In the genomic region with DNA sequence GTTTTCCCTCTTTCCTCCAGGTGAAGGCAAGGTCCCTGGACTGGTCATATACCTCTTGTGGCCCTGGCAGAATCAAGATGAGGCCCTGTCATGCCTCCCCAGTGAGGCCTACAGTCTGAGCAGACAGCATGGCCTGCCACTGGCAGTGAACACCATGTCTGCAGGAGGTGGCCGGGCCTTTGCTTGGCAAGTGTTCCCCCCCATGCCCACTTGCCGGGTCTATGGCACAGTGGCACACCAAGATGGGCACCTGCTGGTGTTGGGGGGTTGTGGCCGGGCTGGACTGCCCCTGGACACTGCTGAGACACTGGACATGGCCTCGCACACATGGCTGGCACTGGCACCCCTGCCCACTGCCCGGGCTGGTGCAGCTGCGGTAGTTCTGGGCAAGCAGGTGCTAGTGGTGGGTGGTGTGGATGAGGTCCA, we compare ENCODE assay signal across 11 cellular contexts. TPM values are rescaled to one million over a fixed set of nuclear protein-coding genes. Genes with fewer than 3 reads are reported as not detected.
A peak's percentile ranks its signal among the peaks of the same experiment; 100 is the strongest.
DNase-seq lines count a peak whose midpoint lies in the region; ATAC-seq and TF ChIP-seq lines count a peak whose summit lies in the region.
"Had no signal": no experiment of that assay in that cellular context is flagged by ENCODE, and none has a peak within 500 bp of the region (broad histone marks: within the 10 kb centered on the region; RNA-seq: fewer than 3 reads in every experiment).

No MANE protein-coding gene starts in this region.

- H3F3A ChIP-seq in SK-N-SH (replicated peaks; ENCODE audit: insufficient read depth) = no peaks in the 10 kb centered on the region

- TF ChIP-seq RAD21 in SK-N-SH (IDR thresholded peaks at IDR 0.05; ENCODE audit: low read length) = no peak

- H3K4me1 ChIP-seq in SK-N-SH (ENCODE audit: control insufficient read depth in 1 of 2, insufficient read depth in 2 of 2, low read depth in 1 of 2, low read length in 1 of 2) (peaks cover 11 to 51% of the 10 kb centered on the region in 2 experiments), muscle layer of colon (ENCODE audit: insufficient read depth, low read length) (peaks cover 32% of the 10 kb centered on the region), tibial nerve (peaks cover 0 to 46% (median 29%) of the 10 kb centered on the region in 4 donors)

- H3K36me3 ChIP-seq in SK-N-SH (replicated peaks in 1 of 2; ENCODE audit: control insufficient read depth in 1 of 2, insufficient read depth in 2 of 2, low read length in 1 of 2) (peaks cover 0 to 21% of the 10 kb centered on the region in 2 experiments), muscle layer of colon (ENCODE audit: insufficient read depth, low read length) (peaks cover 28% of the 10 kb centered on the region), tibial nerve (peaks cover 0 to 32% (median 0%) of the 10 kb centered on the region in 3 donors)

- TF ChIP-seq POLR2A in tibial nerve (IDR thresholded peaks at IDR 0.05) = no peak

- TF ChIP-seq CTCF in SK-N-SH (IDR thresholded peaks at IDR 0.05) (no peak), dorsolateral prefrontal cortex (IDR thresholded peaks at IDR 0.05 in 54 of 56, conservative IDR thresholded peaks at IDR 0.05 in 2 of 56; ENCODE audit: low read depth in 1 of 56, partially characterized antibody in 56 of 56) (no peak), tibial nerve (IDR thresholded peaks at IDR 0.05) (no peak)

- peak overlapping the region; percentile 71; the same call in 1 of the 2 replicates for H3K9ac ChIP-seq in SK-N-SH
- H3K9ac ChIP-seq in muscle layer of colon (ENCODE audit: low read length) = peak overlapping the region; percentile 85

- TF ChIP-seq EP300 in SK-N-SH (IDR thresholded peaks at IDR 0.05; ENCODE audit: borderline replicate concordance in 1 of 2, low read depth in 1 of 2, low read length in 1 of 2) (no peak), tibial nerve (IDR thresholded peaks at IDR 0.05) (no peak)

- CTCF ChIA-PET in SK-N-SH (lab: Yijun Ruan, JAX) = interaction anchor here (0.7 to 3.5 kb wide), 4 partner anchors 105 to 1392 kb away, joined by 3 to 26 read pairs (median 3); a partner anchor contains a TSS

- in situ Hi-C loops in ACHN (cut with HindIII; ENCODE audit: low pct_ligation_motif_present, low pct_unique_long_range_greater_than_20kb, low sequenced_read_pairs) = no loop called here

- peak overlapping the region; percentile 81 to 90; a peak in 3 of 4 replicates for H3K4me3 ChIP-seq in SK-N-SH (ENCODE audit: low read depth in 2 of 2, low read length in 1 of 2)
- peak overlapping the region in 57 of 59 donors; percentile 24 to 83 (median 72) for H3K4me3 ChIP-seq in dorsolateral prefrontal cortex
- peak overlapping the region; percentile 84 to 90 for H3K4me3 ChIP-seq in muscle layer of colon (ENCODE audit: low read depth in 1 of 2, low read length in 2 of 2)
- peak overlapping the region; percentile 54 to 89 (median 66) for H3K4me3 ChIP-seq in tibial nerve

- H3K9me3 ChIP-seq in SK-N-SH (no peaks in the 10 kb centered on the region), muscle layer of colon (ENCODE audit: low read length) (no peaks in the 10 kb centered on the region), tibial nerve (no peaks in the 10 kb centered on the region)

- H3K27me3 ChIP-seq in SK-N-SH (ENCODE audit: insufficient read depth) (no peaks in the 10 kb centered on the region), dorsolateral prefrontal cortex (peaks cover 0 to 33% (median 0%) of the 10 kb centered on the region in 45 donors), muscle layer of colon (ENCODE audit: control insufficient read depth in 1 of 2, insufficient read depth in 2 of 2, low read length in 2 of 2) (no peaks in the 10 kb centered on the region), tibial nerve (no peaks in the 10 kb centered on the region)

- H3K9me2 ChIP-seq in SK-N-SH = no peaks in the 10 kb centered on the region

- H4K20me1 ChIP-seq in SK-N-SH (ENCODE audit: insufficient read depth) = no peaks in the 10 kb centered on the region

- no peak overlapping the region for H2AFZ ChIP-seq in SK-N-SH (ENCODE audit: low read depth)

- peaks cover 25% of the 10 kb centered on the region for H3K79me2 ChIP-seq in SK-N-SH (ENCODE audit: insufficient read depth)

- POLR2A ChIA-PET in SK-N-SH (lab: Yijun Ruan, JAX) = interaction anchor here (0.6 to 2.8 kb wide), 3 partner anchors 39 to 104 kb away, joined by 3 to 13 read pairs (median 11); a partner anchor contains a TSS

- peak overlapping the region; percentile 70 to 99; a peak in 3 of 4 replicates for H3K27ac ChIP-seq in SK-N-SH (ENCODE audit: low read depth in 2 of 2, low read length in 1 of 2)
- H3K27ac ChIP-seq in dorsolateral prefrontal cortex = peak overlapping the region in 53 of 59 donors; percentile 11 to 90 (median 75)
- peak overlapping the region; percentile 84 for H3K27ac ChIP-seq in muscle layer of colon (ENCODE audit: low read depth, low read length)
- H3K27ac ChIP-seq in tibial nerve = peak overlapping the region in 3 of 4 donors; percentile 71 to 91 (median 91)

- DNase-seq in SK-N-SH (no peak), dorsolateral prefrontal cortex (peak in 2 of 10 donors; percentile 7 to 17), tibial nerve (ENCODE audit: low spot score in 2 of 2) (no peak), ACHN (no peak), DMS79 (lab: John Stamatoyannopoulos, UW) (no peak), islet precursor cell (no peak)
- DNase-seq: activated effector memory CD4-positive, alpha-beta T cell treated with Interleukin-2 at 50 U/mL for 16 hours; hippocampal formation; stimulated activated CD4-positive, alpha-beta T cell treated with anti-CD3 and anti-CD28 coated beads, Interleukin-4, amount 100 ng/mL, for 4 hours had no signal

- intact Hi-C loops in dorsolateral prefrontal cortex (cut with DNase I) = loop anchor here (5.0 kb wide), 1 partner anchor 105 kb away; a partner anchor contains a TSS

- H3K4me2 ChIP-seq in SK-N-SH = peak overlapping the region; percentile 98

- WGBS in SK-N-SH (ENCODE audit: low lambda C conversion rate) = no CpG with 5 or more reads among the region's 6 CpGs
- 35 to 47% methylated on average over 4 to 6 of the region's 6 CpGs for WGBS in tibial nerve, 2 donors

- no peak for ATAC-seq in SK-N-SH treated with all-trans-retinoic acid at 6 μM for 48 hours

TF ChIP-seq in SK-N-SH, 30 proteins besides CTCF, POLR2A, EP300 and RAD21 (continues in another document):
- TF ChIP-seq FOXJ3 (CRISPR knock-in tag; IDR thresholded peaks at IDR 0.05) = no peak
- no peak for TF ChIP-seq NFIC (IDR thresholded peaks at IDR 0.05; ENCODE audit: borderline replicate concordance)
- TF ChIP-seq EZH2phosphoT487 (IDR thresholded peaks at IDR 0.05; ENCODE audit: borderline replicate concordance, low read depth) = no peak

TF ChIP-seq in SK-N-SH treated with all-trans-retinoic acid at 6 μM for 48 hours, 23 proteins besides CTCF, POLR2A, EP300 and RAD21 (continues in another document):
- TF ChIP-seq SNAI2 (CRISPR knock-in tag; IDR thresholded peaks at IDR 0.05) (no peak), ZNF8 (CRISPR knock-in tag; IDR thresholded peaks at IDR 0.05) (no peak), BACH2 (CRISPR knock-in tag; IDR thresholded peaks at IDR 0.05; ENCODE audit: borderline replicate concordance) (no peak), TCF4 (CRISPR knock-in tag; IDR thresholded peaks at IDR 0.05; ENCODE audit: borderline replicate concordance) (no peak), ARNTL (CRISPR knock-in tag; IDR thresholded peaks at IDR 0.05; ENCODE audit: borderline replicate concordance, low read depth) (no peak), TOX (CRISPR knock-in tag; IDR thresholded peaks at IDR 0.05; ENCODE audit: borderline replicate concordance) (no peak), ISL1 (CRISPR knock-in tag; IDR thresholded peaks at IDR 0.05) (no peak), PPARA (CRISPR knock-in tag; IDR thresholded peaks at IDR 0.05; ENCODE audit: borderline replicate concordance) (no peak), ZFP3 (CRISPR knock-in tag; IDR thresholded peaks at IDR 0.05) (no peak), ZC3H10 (CRISPR knock-in tag; IDR thresholded peaks at IDR 0.05) (no peak), ZNF565 (CRISPR knock-in tag; conservative IDR thresholded peaks at IDR 0.05; ENCODE audit: low read depth) (no peak), OSR1 (CRISPR knock-in tag; IDR thresholded peaks at IDR 0.05) (no peak)
- TF ChIP-seq, protein P1, sequence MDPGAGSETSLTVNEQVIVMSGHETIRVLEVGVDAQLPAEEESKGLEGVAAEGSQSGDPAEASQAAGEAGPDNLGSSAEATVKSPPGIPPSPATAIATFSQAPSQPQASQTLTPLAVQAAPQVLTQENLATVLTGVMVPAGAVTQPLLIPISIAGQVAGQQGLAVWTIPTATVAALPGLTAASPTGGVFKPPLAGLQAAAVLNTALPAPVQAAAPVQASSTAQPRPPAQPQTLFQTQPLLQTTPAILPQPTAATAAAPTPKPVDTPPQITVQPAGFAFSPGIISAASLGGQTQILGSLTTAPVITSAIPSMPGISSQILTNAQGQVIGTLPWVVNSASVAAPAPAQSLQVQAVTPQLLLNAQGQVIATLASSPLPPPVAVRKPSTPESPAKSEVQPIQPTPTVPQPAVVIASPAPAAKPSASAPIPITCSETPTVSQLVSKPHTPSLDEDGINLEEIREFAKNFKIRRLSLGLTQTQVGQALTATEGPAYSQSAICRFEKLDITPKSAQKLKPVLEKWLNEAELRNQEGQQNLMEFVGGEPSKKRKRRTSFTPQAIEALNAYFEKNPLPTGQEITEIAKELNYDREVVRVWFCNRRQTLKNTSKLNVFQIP (CRISPR knock-in tag; IDR thresholded peaks at IDR 0.05; ENCODE audit: borderline replicate concordance, low read depth) = no peak

RNA-seq across cellular contexts. Expression of a gene that starts 1.2 kb away (rescaled TPM):
- 35.3 and 40.6 TPM in 2 replicates for polyA plus RNA-seq in SK-N-SH (2012; rRNA removed)
- polyA plus RNA-seq in SK-N-SH (2012; cell fraction: cytosol; rRNA removed) = 20.2 and 29.3 TPM in 2 replicates
- polyA plus RNA-seq in SK-N-SH (2012; cell fraction: nucleus; rRNA removed) = 71.7 and 82.7 TPM in 2 replicates
- total RNA-seq in dorsolateral prefrontal cortex (10 to 100 TPM in 119 of 120 experiments, 1 to 10 TPM in 1; 8.7 to 33.5 (median 21.1) TPM), tibial nerve (10 to 100 TPM; 20.8 to 33.1 (median 29.7) TPM)

RNA-seq across cellular contexts. Expression of a gene that starts 6.5 kb away (rescaled TPM):
- polyA plus RNA-seq in SK-N-SH (2012; rRNA removed) = 40.9 and 43.6 TPM in 2 replicates
- polyA plus RNA-seq in SK-N-SH (2012; cell fraction: cytosol; rRNA removed) = 20.6 and 31.9 TPM in 2 replicates
- polyA plus RNA-seq in SK-N-SH (2012; cell fraction: nucleus; rRNA removed) = 27.3 and 29.4 TPM in 2 replicates
- 10 to 100 TPM in 111 of 120 experiments, 1 to 10 TPM in 9; 8.3 to 19.2 (median 13.6) TPM for total RNA-seq in dorsolateral prefrontal cortex
- 10 to 100 TPM; 30.4 to 38.3 (median 36.3) TPM for total RNA-seq in tibial nerve

RNA-seq across cellular contexts. Expression of a gene that starts 39.8 kb away (rescaled TPM):
- 318 and 332 TPM in 2 replicates for polyA plus RNA-seq in SK-N-SH (2012; rRNA removed)
- 79.7 and 90.1 TPM in 2 replicates for polyA plus RNA-seq in SK-N-SH (2012; cell fraction: cytosol; rRNA removed)
- polyA plus RNA-seq in SK-N-SH (2012; cell fraction: nucleus; rRNA removed) = 1,763 and 2,430 TPM in 2 replicates
- total RNA-seq in dorsolateral prefrontal cortex (100 to 1,000 TPM in 26 of 120 experiments, 10 to 100 TPM in 94; 38.5 to 204 (median 77.6) TPM), tibial nerve (100 to 1,000 TPM; 589 to 844 (median 649) TPM)

RNA-seq across cellular contexts. Expression of a gene that starts 52.0 kb away (rescaled TPM):
- 75.6 and 80.5 TPM in 2 replicates for polyA plus RNA-seq in SK-N-SH (2012; rRNA removed)
- polyA plus RNA-seq in SK-N-SH (2012; cell fraction: cytosol; rRNA removed) = 31.2 and 48.4 TPM in 2 replicates
- 181 and 182 TPM in 2 replicates for polyA plus RNA-seq in SK-N-SH (2012; cell fraction: nucleus; rRNA removed)
- total RNA-seq in dorsolateral prefrontal cortex = 10 to 100 TPM; 46.6 to 83.3 (median 64.9) TPM
- 100 to 1,000 TPM in 1 of 4 donors, 10 to 100 TPM in 3; 72.3 to 113 (median 83.6) TPM for total RNA-seq in tibial nerve
